ENCODE assay signal across 10 cellular contexts in the genomic region with DNA sequence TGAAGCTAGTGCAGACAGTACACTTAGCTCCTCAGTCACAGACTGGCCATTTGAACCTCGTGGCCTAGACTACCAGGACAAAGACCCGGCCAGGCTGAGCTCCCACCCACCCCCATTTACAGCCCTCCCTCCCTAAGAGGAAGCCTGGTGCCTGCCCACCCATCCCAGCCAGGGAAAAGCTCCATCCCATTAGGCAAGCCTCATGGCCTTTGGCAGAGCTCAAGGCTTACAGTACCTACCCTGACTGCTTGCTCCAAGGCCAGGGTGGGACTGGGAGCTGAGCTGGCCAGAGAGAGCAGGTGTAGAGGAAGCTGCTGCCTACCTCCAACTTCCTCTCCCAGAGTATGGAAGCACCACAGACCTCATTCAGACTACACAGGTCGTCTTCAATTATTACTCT. TPM values are rescaled to one million over a fixed set of nuclear protein-coding genes. Genes with fewer than 3 reads are reported as not detected.
A peak's percentile ranks its signal among the peaks of the same experiment; 100 is the strongest.
DNase-seq lines count a peak whose midpoint lies in the region; ATAC-seq lines count a peak whose summit lies in the region.
"Had no signal": no experiment of that assay in that cellular context is flagged by ENCODE, and none has a peak within 500 bp of the region (broad histone marks: within the 10 kb centered on the region; RNA-seq: fewer than 3 reads in every experiment).

No MANE protein-coding gene starts in this region.

- H3K4me3 Mint-ChIP-seq in activated CD8-positive, alpha-beta memory T cell treated with anti-CD3 and anti-CD28 coated beads, Interleukin-2, amount 10 ng/mL, durations not matched to agents 7 days and 5 days = no peak overlapping the region
- no peak overlapping the region for H3K4me3 Mint-ChIP-seq in activated naive CD8-positive, alpha-beta T cell treated with anti-CD3 and anti-CD28 coated beads, Interleukin-2, amount 50 U/mL, for 24 hours

- no peak overlapping the region for H2AK5ac ChIP-seq in mesendoderm (ENCODE audit: low read length)

- H3K9ac ChIP-seq in mesendoderm (ENCODE audit: low read length) = no peak overlapping the region

- H3K27ac ChIP-seq in mesendoderm (ENCODE audit: low read depth, low read length) = no peak overlapping the region
- H3K27ac ChIP-seq in thymus (ENCODE audit: low read depth) = peak overlapping the region; percentile 89

- no peak overlapping the region for H3K18ac ChIP-seq in mesendoderm (ENCODE audit: low read length)

- no peaks in the 10 kb centered on the region for H3K79me1 ChIP-seq in mesendoderm (ENCODE audit: low read length)

- no peaks in the 10 kb centered on the region for H3K4me1 ChIP-seq in mesendoderm (ENCODE audit: control insufficient read depth, low read depth, low read length)
- peaks cover 53% of the 10 kb centered on the region for H3K4me1 ChIP-seq in thymus (ENCODE audit: control insufficient read depth, insufficient read depth, low read length)

- no peak overlapping the region for H4K5ac ChIP-seq in mesendoderm (ENCODE audit: low read length)

- H3K9me3 ChIP-seq in thymus (ENCODE audit: control insufficient read depth) = no peaks in the 10 kb centered on the region

- ATAC-seq in activated CD8-positive, alpha-beta memory T cell treated with anti-CD3 and anti-CD28 coated beads, Interleukin-2, amount 10 ng/mL, durations not matched to agents 7 days and 5 days = no peak
- ATAC-seq in activated naive CD8-positive, alpha-beta T cell treated with anti-CD3 and anti-CD28 coated beads, Interleukin-2, amount 50 U/mL, for 24 hours = no peak

- no peak overlapping the region for H4K8ac ChIP-seq in mesendoderm (ENCODE audit: low read depth, low read length)

- H3K79me2 ChIP-seq in mesendoderm (ENCODE audit: control insufficient read depth, insufficient read depth, low read length) = no peaks in the 10 kb centered on the region

- H3K4me3 ChIP-seq in mesendoderm (ENCODE audit: low read length) (no peak overlapping the region), thymus (ENCODE audit: low read length) (peak overlapping the region; percentile 46)

- no peak for DNase-seq in activated CD8-positive, alpha-beta memory T cell treated with anti-CD3 and anti-CD28 coated beads, Interleukin-2, amount 10 ng/mL, durations not matched to agents 7 days and 5 days
- no peak for DNase-seq in activated CD8-positive, alpha-beta memory T cell treated with anti-CD3 and anti-CD28 coated beads for 24 hours
- DNase-seq in activated naive CD8-positive, alpha-beta T cell treated with anti-CD3 and anti-CD28 coated beads, Interleukin-2, amount 50 U/mL, for 24 hours = no peak
- no peak for DNase-seq in mesendoderm
- no peak for DNase-seq in COLO829 (ENCODE audit: low spot score)
- no peak for DNase-seq in islet precursor cell
- DNase-seq in NCI-H748 (lab: John Stamatoyannopoulos, UW; ENCODE audit: unreplicated experiment) = no peak
- DNase-seq: NCI-H2081, SHP77 had no signal

- H3K4ac ChIP-seq in mesendoderm (ENCODE audit: low read depth, low read length) = no peak overlapping the region

- H3K27me3 Mint-ChIP-seq in activated CD8-positive, alpha-beta memory T cell treated with anti-CD3 and anti-CD28 coated beads, Interleukin-2, amount 10 ng/mL, durations not matched to agents 7 days and 5 days = no peaks in the 10 kb centered on the region
- no peaks in the 10 kb centered on the region for H3K27me3 Mint-ChIP-seq in activated naive CD8-positive, alpha-beta T cell treated with anti-CD3 and anti-CD28 coated beads, Interleukin-2, amount 50 U/mL, for 24 hours

- peaks cover 2% of the 10 kb centered on the region for H3K36me3 Mint-ChIP-seq in activated CD8-positive, alpha-beta memory T cell treated with anti-CD3 and anti-CD28 coated beads, Interleukin-2, amount 10 ng/mL, durations not matched to agents 7 days and 5 days
- peaks cover 18% of the 10 kb centered on the region for H3K36me3 Mint-ChIP-seq in activated naive CD8-positive, alpha-beta T cell treated with anti-CD3 and anti-CD28 coated beads, Interleukin-2, amount 50 U/mL, for 24 hours (ENCODE audit: low read depth)

- no peak overlapping the region for H2BK5ac ChIP-seq in mesendoderm (ENCODE audit: low read length)

- no peaks in the 10 kb centered on the region for H3K27me3 ChIP-seq in mesendoderm (ENCODE audit: insufficient read depth, low read length, poor library complexity)
- no peaks in the 10 kb centered on the region for H3K27me3 ChIP-seq in thymus (ENCODE audit: control insufficient read depth, insufficient read depth)

- CTCF ChIA-PET in activated CD8-positive, alpha-beta memory T cell treated with anti-CD3 and anti-CD28 coated beads, Interleukin-2, amount 10 ng/mL, durations not matched to agents 7 days and 5 days (lab: Charles Lee) = interaction anchor here (0.6 to 2.7 kb wide), 4 partner anchors 9 to 73 kb away, joined by 3 to 26 read pairs (median 10); partner anchors contain the start of gene LIMK2

- peak overlapping the region; percentile 90 for H3K27ac Mint-ChIP-seq in activated CD8-positive, alpha-beta memory T cell treated with anti-CD3 and anti-CD28 coated beads, Interleukin-2, amount 10 ng/mL, durations not matched to agents 7 days and 5 days
- H3K27ac Mint-ChIP-seq in activated naive CD8-positive, alpha-beta T cell treated with anti-CD3 and anti-CD28 coated beads, Interleukin-2, amount 50 U/mL, for 24 hours = peak overlapping the region; percentile 96

- no peak overlapping the region for H3K23ac ChIP-seq in mesendoderm (ENCODE audit: low read length)

- no peak overlapping the region for H3K4me2 ChIP-seq in mesendoderm (ENCODE audit: low read length)

- no peaks in the 10 kb centered on the region for H3K9me3 Mint-ChIP-seq in activated CD8-positive, alpha-beta memory T cell treated with anti-CD3 and anti-CD28 coated beads, Interleukin-2, amount 10 ng/mL, durations not matched to agents 7 days and 5 days (ENCODE audit: low read depth)
- H3K9me3 Mint-ChIP-seq in activated naive CD8-positive, alpha-beta T cell treated with anti-CD3 and anti-CD28 coated beads, Interleukin-2, amount 50 U/mL, for 24 hours = no peaks in the 10 kb centered on the region

- peaks cover 52% of the 10 kb centered on the region for H3K4me1 Mint-ChIP-seq in activated CD8-positive, alpha-beta memory T cell treated with anti-CD3 and anti-CD28 coated beads, Interleukin-2, amount 10 ng/mL, durations not matched to agents 7 days and 5 days
- H3K4me1 Mint-ChIP-seq in activated naive CD8-positive, alpha-beta T cell treated with anti-CD3 and anti-CD28 coated beads, Interleukin-2, amount 50 U/mL, for 24 hours = peaks cover 89% of the 10 kb centered on the region

- no peaks in the 10 kb centered on the region for H3K36me3 ChIP-seq in mesendoderm (ENCODE audit: control insufficient read depth, insufficient read depth, low read length)
- H3K36me3 ChIP-seq in thymus (ENCODE audit: control insufficient read depth, insufficient read depth) = peaks cover 91% of the 10 kb centered on the region

- no peak overlapping the region for H2BK15ac ChIP-seq in mesendoderm (replicated peaks; ENCODE audit: low read depth)

- H3K56ac ChIP-seq in mesendoderm (ENCODE audit: low read length) = peak overlapping the region; percentile 37

- no peak overlapping the region for H2BK120ac ChIP-seq in mesendoderm (ENCODE audit: low read depth, low read length)

- no CpG with 5 or more reads among the region's 3 CpGs for WGBS in mesendoderm (ENCODE audit: extremely low coverage, insufficient coverage, low lambda C conversion rate)
- WGBS in thymus = 28% methylated on average over 3 of the region's 3 CpGs

RNA-seq across cellular contexts. Expression of gene PIK3IP1, which starts 7.5 kb away (rescaled TPM):
- total RNA-seq in activated CD8-positive, alpha-beta memory T cell treated with anti-CD3 and anti-CD28 coated beads, Interleukin-2, amount 10 ng/mL, durations not matched to agents 7 days and 5 days = 10 to 100 TPM; 11.0 to 15.7 TPM
- polyA plus RNA-seq in mesendoderm (2013, experiment 1 of 2) = 0.51 TPM
- polyA plus RNA-seq in mesendoderm (2013, experiment 2 of 2) = 0.53 TPM
- polyA plus RNA-seq in thymus = 182 TPM
